Comparison of ENCODE assay signal across 14 cellular contexts in the genomic region with DNA sequence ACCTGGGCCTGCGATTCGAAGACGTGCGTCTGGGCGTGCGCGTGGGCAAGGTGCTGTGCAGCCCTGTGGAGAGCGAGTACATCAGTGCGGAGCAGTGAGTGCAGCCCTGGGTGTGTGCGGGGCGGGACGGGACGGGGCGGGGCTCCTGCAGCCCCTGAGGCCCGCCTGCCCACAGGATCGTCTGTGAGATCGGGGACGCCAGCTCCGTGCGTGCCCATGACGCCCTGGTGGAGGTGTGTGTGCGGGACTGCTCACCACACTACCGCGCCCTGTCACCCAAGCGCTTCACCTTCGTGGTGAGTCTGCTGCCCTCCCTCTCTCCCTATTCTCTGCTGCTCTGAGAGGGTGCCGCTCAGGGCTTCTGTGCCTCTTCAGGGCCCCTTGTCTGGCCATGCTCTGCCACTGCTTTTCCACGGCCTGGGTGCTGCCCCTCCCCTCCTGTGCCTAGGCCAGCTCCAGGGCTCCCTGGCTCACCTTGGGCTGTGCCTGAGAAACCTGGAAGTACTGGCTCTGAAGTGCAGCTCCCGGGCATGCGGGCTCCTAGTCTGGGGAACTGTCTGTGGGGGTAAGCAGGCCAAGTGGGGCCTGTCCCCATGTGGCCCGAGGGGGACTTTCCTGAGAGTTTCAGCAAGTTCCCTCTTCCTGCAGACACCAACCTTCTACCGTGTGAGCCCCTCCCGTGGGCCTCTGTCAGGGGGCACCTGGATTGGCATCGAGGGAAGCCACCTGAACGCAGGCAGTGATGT. TPM values are rescaled to one million over a fixed set of nuclear protein-coding genes. Genes with fewer than 3 reads are reported as not detected.
DNase-seq lines count a peak whose midpoint lies in the region; ATAC-seq and TF ChIP-seq lines count a peak whose summit lies in the region.
"Had no signal": no experiment of that assay in that cellular context is flagged by ENCODE, and none has a peak within 500 bp of the region (broad histone marks: within the 10 kb centered on the region; RNA-seq: fewer than 3 reads in every experiment).

No MANE protein-coding gene starts in this region.

- no peaks in the 10 kb centered on the region for H3K27me3 Mint-ChIP-seq in natural killer cell treated with Interleukin-12 subunit alpha and Interleukin-12 subunit beta and Interleukin-15 and Interleukin-18, amount 100 ng/mL, for 72 hours
- no peaks in the 10 kb centered on the region for H3K27me3 Mint-ChIP-seq in progenitor cell of endocrine pancreas
- no peaks in the 10 kb centered on the region for H3K27me3 Mint-ChIP-seq in WTC11 (ENCODE audit: low read depth)

- POLR2A ChIA-PET in WTC11 (lab: Charles Lee), result no interaction called here

- H3K9ac ChIP-seq in DND-41 (ENCODE audit: low read depth, low read length), result no peak overlapping the region

- H3K9me3 ChIP-seq in DND-41 (ENCODE audit: insufficient read depth, low read length, severe bottlenecking), result no peaks in the 10 kb centered on the region
- H3K9me3 ChIP-seq: Peyer's patch had no signal

- H3K27me3 ChIP-seq in DND-41 (ENCODE audit: insufficient read depth, low read length, poor library complexity), result no peaks in the 10 kb centered on the region
- H3K27me3 ChIP-seq: brain microvascular endothelial cell, Peyer's patch had no signal

- peaks cover 89% of the 10 kb centered on the region for H3K36me3 ChIP-seq in DND-41 (ENCODE audit: insufficient read depth, low read length)

- H3K27ac Mint-ChIP-seq in natural killer cell treated with Interleukin-12 subunit alpha and Interleukin-12 subunit beta and Interleukin-15 and Interleukin-18, amount 100 ng/mL, for 72 hours, result no peak overlapping the region
- H3K27ac Mint-ChIP-seq in progenitor cell of endocrine pancreas (no peak overlapping the region), WTC11 (no peak overlapping the region)
- H3K27ac Mint-ChIP-seq: stimulated activated effector memory CD8-positive, alpha-beta T cell treated with anti-CD3 and anti-CD28 coated beads, Interleukin-12 subunit alpha, Interleukin-12 subunit beta, amount 100 ng/mL, for 72 hours had no signal

- no peak overlapping the region for H3K4me2 ChIP-seq in DND-41 (ENCODE audit: insufficient read depth, low read length)

- H2AFZ ChIP-seq in DND-41 (ENCODE audit: low read depth, low read length), result no peak overlapping the region

- no peak overlapping the region for H3K4me3 Mint-ChIP-seq in natural killer cell treated with Interleukin-12 subunit alpha and Interleukin-12 subunit beta and Interleukin-15 and Interleukin-18, amount 100 ng/mL, for 72 hours
- H3K4me3 Mint-ChIP-seq in progenitor cell of endocrine pancreas (ENCODE audit: low read depth), result no peak overlapping the region
- no peak overlapping the region for H3K4me3 Mint-ChIP-seq in WTC11
- H3K4me3 Mint-ChIP-seq: stimulated activated effector memory CD8-positive, alpha-beta T cell treated with anti-CD3 and anti-CD28 coated beads, Interleukin-12 subunit alpha, Interleukin-12 subunit beta, amount 100 ng/mL, for 72 hours had no signal

- DNase-seq in DND-41 (no peak), progenitor cell of endocrine pancreas (ENCODE audit: low spot score, unreplicated experiment) (no peak), WTC11 (ENCODE audit: low spot score) (no peak), NCI-H1930 (lab: John Stamatoyannopoulos, UW) (no peak)
- no peak for DNase-seq in natural killer cell treated with Interleukin-12 subunit alpha and Interleukin-12 subunit beta and Interleukin-15 and Interleukin-18, amount 100 ng/mL, for 72 hours (ENCODE audit: low spot score)
- DNase-seq: activated effector memory CD4-positive, alpha-beta T cell treated with Interleukin-2 at 50 U/mL for 16 hours; brain microvascular endothelial cell; NCI-H510A; Peyer's patch; stimulated activated CD4-positive, alpha-beta T cell treated with anti-CD3 and anti-CD28 coated beads, Interleukin-4, amount 100 ng/mL, for 1 hour had no signal

- no peaks in the 10 kb centered on the region for H3K79me2 ChIP-seq in DND-41 (ENCODE audit: insufficient read depth, low read length)

- TF ChIP-seq CTCF in DND-41 (IDR thresholded peaks at IDR 0.05; ENCODE audit: borderline replicate concordance, extremely low read depth, low read length, poor library complexity, severe bottlenecking), result no peak
- no peak for TF ChIP-seq CTCF in progenitor cell of endocrine pancreas (IDR thresholded peaks at IDR 0.05; ENCODE audit: unreplicated experiment)
- TF ChIP-seq CTCF in WTC11 (IDR thresholded peaks at IDR 0.05), result no peak

- no peaks in the 10 kb centered on the region for H3K4me1 Mint-ChIP-seq in natural killer cell treated with Interleukin-12 subunit alpha and Interleukin-12 subunit beta and Interleukin-15 and Interleukin-18, amount 100 ng/mL, for 72 hours (ENCODE audit: low read depth in 2 of 2)
- H3K4me1 Mint-ChIP-seq in progenitor cell of endocrine pancreas (ENCODE audit: low read depth) (peaks cover 12% of the 10 kb centered on the region), WTC11 (no peaks in the 10 kb centered on the region)
- H3K4me1 Mint-ChIP-seq: stimulated activated effector memory CD8-positive, alpha-beta T cell treated with anti-CD3 and anti-CD28 coated beads, Interleukin-12 subunit alpha, Interleukin-12 subunit beta, amount 100 ng/mL, for 72 hours had no signal

- ATAC-seq in DND-41 (ENCODE audit: insufficient read depth, low read depth) (0 out of 3 replicates have a peak, but pooled peaks have one; percentile 20), GM19395 (IDR thresholded peaks at IDR 0.05; ENCODE audit: unreplicated experiment) (peak; percentile 28), HG02852 (IDR thresholded peaks at IDR 0.05; ENCODE audit: unreplicated experiment) (peak; percentile 25), WTC11 (no peak; the same call in 1 of the 2 replicates)
- no peak for ATAC-seq in natural killer cell treated with Interleukin-12 subunit alpha and Interleukin-12 subunit beta and Interleukin-15 and Interleukin-18, amount 100 ng/mL, for 72 hours
- ATAC-seq: stimulated activated effector memory CD8-positive, alpha-beta T cell treated with anti-CD3 and anti-CD28 coated beads, Interleukin-12 subunit alpha, Interleukin-12 subunit beta, amount 100 ng/mL, for 72 hours had no signal

- H3K4me3 ChIP-seq in DND-41 (ENCODE audit: low read depth in 1 of 2, low read length in 2 of 2), result no peak overlapping the region
- H3K4me3 ChIP-seq: Peyer's patch had no signal

- H3K9me3 Mint-ChIP-seq in natural killer cell treated with Interleukin-12 subunit alpha and Interleukin-12 subunit beta and Interleukin-15 and Interleukin-18, amount 100 ng/mL, for 72 hours, result no peaks in the 10 kb centered on the region
- H3K9me3 Mint-ChIP-seq in progenitor cell of endocrine pancreas (ENCODE audit: low read depth), result no peaks in the 10 kb centered on the region
- H3K9me3 Mint-ChIP-seq in WTC11, result no peaks in the 10 kb centered on the region
- H3K9me3 Mint-ChIP-seq: stimulated activated effector memory CD8-positive, alpha-beta T cell treated with anti-CD3 and anti-CD28 coated beads, Interleukin-12 subunit alpha, Interleukin-12 subunit beta, amount 100 ng/mL, for 72 hours had no signal

- no peaks in the 10 kb centered on the region for H3K36me3 Mint-ChIP-seq in natural killer cell treated with Interleukin-12 subunit alpha and Interleukin-12 subunit beta and Interleukin-15 and Interleukin-18, amount 100 ng/mL, for 72 hours
- H3K36me3 Mint-ChIP-seq in progenitor cell of endocrine pancreas (ENCODE audit: insufficient read depth), result peaks cover 13% of the 10 kb centered on the region
- H3K36me3 Mint-ChIP-seq in WTC11, result peaks cover 22% of the 10 kb centered on the region; the same call in 1 of the 2 replicates

- CTCF ChIA-PET in WTC11 (lab: Charles Lee), result no interaction called here

- H3K4me1 ChIP-seq in DND-41 (ENCODE audit: insufficient read depth, low read length), result no peaks in the 10 kb centered on the region
- H3K4me1 ChIP-seq: Peyer's patch had no signal

- peaks cover 20% of the 10 kb centered on the region for H4K20me1 ChIP-seq in DND-41 (ENCODE audit: insufficient read depth, low read length)

- H3K27ac ChIP-seq in DND-41 (ENCODE audit: low read length) (no peak overlapping the region), angular gyrus (ENCODE audit: low read depth, low read length) (peak overlapping the region; percentile 11)
- H3K27ac ChIP-seq: brain microvascular endothelial cell, Peyer's patch had no signal

TF ChIP-seq in WTC11, 78 proteins besides CTCF, POLR2A, EP300 and RAD21:
- TF ChIP-seq AR (CRISPR knock-in tag; IDR thresholded peaks at IDR 0.05), result no peak
- TF ChIP-seq TEAD1 (CRISPR knock-in tag; IDR thresholded peaks at IDR 0.05), result no peak
- no peak for TF ChIP-seq GABPB1 (CRISPR knock-in tag; IDR thresholded peaks at IDR 0.05)
- no peak for TF ChIP-seq JUN (CRISPR knock-in tag; IDR thresholded peaks at IDR 0.05)
- TF ChIP-seq MYBL2 (CRISPR knock-in tag; IDR thresholded peaks at IDR 0.05), result no peak

RNA-seq across cellular contexts. Expression of gene PLXNA1, which starts 31.8 kb away (rescaled TPM):
- 1 to 10 TPM; 3.4 to 7.9 TPM for total RNA-seq in natural killer cell treated with Interleukin-12 subunit alpha and Interleukin-12 subunit beta and Interleukin-15 and Interleukin-18, amount 100 ng/mL, for 72 hours
- 104 and 107 TPM in 2 replicates for total RNA-seq in progenitor cell of endocrine pancreas
- total RNA-seq in WTC11 (2021), result 53.0 to 55.0 TPM (median 53.8 TPM) in 3 replicates

Comparison
In these comparisons a context has a peak if more than half of its experiments do, and no peak if none do; other contexts are left out.
1. ATAC-seq: peak in DND-41 (single experiment), GM19395 (single experiment) and HG02852 (single experiment); none in natural killer cell treated with Interleukin-12 subunit alpha and Interleukin-12 subunit beta and Interleukin-15 and Interleukin-18, amount 100 ng/mL, for 72 hours (0 of 2) and WTC11 (single experiment).